ENCODE assay signal across 8 cellular contexts in the genomic region with DNA sequence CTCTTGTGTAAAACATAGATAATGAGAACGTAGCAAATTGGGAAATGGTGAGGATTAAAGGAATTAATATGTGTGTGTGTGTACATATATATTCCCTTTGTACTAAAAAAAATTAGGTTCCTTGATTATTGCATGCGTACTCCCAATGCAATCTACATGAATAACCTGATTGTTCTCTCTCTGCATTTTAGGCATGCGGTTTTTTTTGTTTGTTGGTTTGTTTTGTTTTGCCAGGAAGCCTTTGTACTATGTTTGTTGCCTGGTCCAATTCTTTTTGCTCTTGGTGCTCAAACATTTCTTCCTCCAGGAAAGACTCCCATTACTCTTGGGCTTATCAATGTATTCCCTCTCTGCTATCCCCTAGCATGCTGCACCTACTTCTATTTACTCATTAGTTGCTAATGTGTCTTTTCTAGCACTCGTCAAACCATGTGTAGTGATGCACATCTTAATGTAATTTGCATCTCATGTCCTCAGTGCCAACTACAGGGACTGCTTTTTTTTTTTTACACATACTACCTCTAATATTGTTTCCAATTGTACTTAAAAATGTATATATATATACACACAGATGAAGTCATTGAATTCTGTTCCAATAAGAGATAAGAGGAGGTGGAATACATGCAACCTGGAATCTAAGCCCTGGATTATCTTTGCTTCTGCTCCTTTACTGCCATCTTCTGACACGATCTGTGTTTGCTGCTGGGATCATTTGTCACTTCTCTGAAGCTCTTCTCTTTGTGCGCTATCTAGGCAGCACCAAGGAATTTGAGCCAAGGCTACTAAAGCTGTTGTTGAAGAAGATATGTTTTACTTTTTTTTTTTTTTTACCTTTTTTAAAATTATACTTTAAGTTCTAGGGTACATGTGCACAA.
DNase-seq lines count a peak whose midpoint lies in the region; ATAC-seq lines count a peak whose summit lies in the region.

No MANE protein-coding gene starts in this region.

- peak; percentile 64 for ATAC-seq in GM19043 (IDR thresholded peaks at IDR 0.05; ENCODE audit: low read depth, unreplicated experiment)

- peak; percentile 16 for DNase-seq in AG20443 (ENCODE audit: low spot score)
- peak; percentile 59 for DNase-seq in NCI-H526 treated with DMSO at 0.1 percent for 48 hours (lab: John Stamatoyannopoulos, UW)
- peak; percentile 15 for DNase-seq in iPS DF 19.7 (ENCODE audit: low read depth, low spot score)
- DNase-seq in NCI-H2107 treated with DMSO at 0.1 percent for 48 hours (lab: John Stamatoyannopoulos, UW; ENCODE audit: unreplicated experiment), result no peak
- no peak for DNase-seq in NCI-H1694 (lab: John Stamatoyannopoulos, UW)
- DNase-seq in activated CD8-positive, alpha-beta memory T cell treated with anti-CD3 and anti-CD28 coated beads for 24 hours, result no peak
- no peak for DNase-seq in NCI-H226

Comparison
In these comparisons a context has a peak if more than half of its experiments do, and no peak if none do; other contexts are left out.
1. DNase-seq: peak in AG20443 (single experiment), NCI-H526 treated with DMSO at 0.1 percent for 48 hours (single experiment) and iPS DF 19.7 (single experiment); none in NCI-H2107 treated with DMSO at 0.1 percent for 48 hours (single experiment), NCI-H1694 (single experiment), activated CD8-positive, alpha-beta memory T cell treated with anti-CD3 and anti-CD28 coated beads for 24 hours (single experiment) and NCI-H226 (single experiment).